Comparison of ENCODE assay signal across 16 cellular contexts in genomic region chr13:112238436-112238995, GRCh38.
"Had no signal": no experiment of that assay in that cellular context is flagged by ENCODE, and none has a peak within 500 bp of the region (broad histone marks: within the 10 kb centered on the region; RNA-seq: fewer than 3 reads in every experiment).

No MANE protein-coding gene starts in this region.

- H3K4me1 ChIP-seq: esophagus muscularis mucosa, foreskin keratinocyte, gastroesophageal sphincter, heart left ventricle, left lung, lower lobe of right lung had no signal

- ATAC-seq: foreskin keratinocyte, gastroesophageal sphincter, heart left ventricle, left cardiac atrium, left lung, left ventricle myocardium superior had no signal

- H3K27ac ChIP-seq: coronary artery, dorsolateral prefrontal cortex, esophagus muscularis mucosa, foreskin keratinocyte, gastroesophageal sphincter, heart left ventricle, hepatocyte, left lung, lower lobe of right lung had no signal

- H3K4me3 ChIP-seq: coronary artery, dorsolateral prefrontal cortex, esophagus muscularis mucosa, gastroesophageal sphincter, heart left ventricle, hepatocyte, left lung, lower lobe of right lung had no signal

- H3K27me3 ChIP-seq: foreskin keratinocyte had no signal

- H3K4me2 ChIP-seq: hepatocyte had no signal

- H2AFZ ChIP-seq: hepatocyte had no signal

- H3K36me3 ChIP-seq: esophagus muscularis mucosa, gastroesophageal sphincter, heart left ventricle, left lung, lower lobe of right lung had no signal

- DNase-seq: dermis blood vessel endothelial cell; effector CD4-positive, alpha-beta T cell; effector memory CD4-positive, alpha-beta T cell; foreskin keratinocyte; heart left ventricle; left cardiac atrium; left lung; left ventricle myocardium superior; lower lobe of right lung; mesenchymal stem cell; midbrain had no signal

- H3K9me3 ChIP-seq: left lung, lower lobe of right lung had no signal
